18 cellular contexts compared by ENCODE assay signal in genomic region chr2:230685165-230685560, GRCh38. TPM values are rescaled to one million over a fixed set of nuclear protein-coding genes. Genes with fewer than 3 reads are reported as not detected.
DNase-seq lines count a peak whose midpoint lies in the region; ATAC-seq and TF ChIP-seq lines count a peak whose summit lies in the region.
"Had no signal": no experiment of that assay in that cellular context is flagged by ENCODE, and none has a peak within 500 bp of the region (broad histone marks: within the 10 kb centered on the region; RNA-seq: fewer than 3 reads in every experiment).

No MANE protein-coding gene starts in this region.

- H3K9ac ChIP-seq in smooth muscle cell (ENCODE audit: low read depth) = peak overlapping the region; percentile 29

- H3K27ac ChIP-seq in left lung (no peak overlapping the region), smooth muscle cell (ENCODE audit: low read depth) (peak overlapping the region; percentile 71)
- H3K27ac ChIP-seq: Peyer's patch, uterus had no signal

- no peaks in the 10 kb centered on the region for H3K36me3 ChIP-seq in left lung
- H3K36me3 ChIP-seq in smooth muscle cell (ENCODE audit: low read depth) = no peaks in the 10 kb centered on the region
- H3K36me3 ChIP-seq: Peyer's patch, uterus had no signal

- WGBS in smooth muscle cell (ENCODE audit: low lambda C conversion rate) = 13% methylated on average over 6 of the region's 6 CpGs

- DNase-seq in NCI-H2171 treated with DMSO at 0.1 percent for 48 hours (lab: John Stamatoyannopoulos, UW) = peak; percentile 5
- no peak for DNase-seq in NCI-H2171 (lab: John Stamatoyannopoulos, UW)
- no peak for DNase-seq in left lung
- DNase-seq in smooth muscle cell (lab: John Stamatoyannopoulos, UW; ENCODE audit: unreplicated experiment) = no peak
- DNase-seq in occipital lobe (lab: John Stamatoyannopoulos, UW) = no peak
- DNase-seq: activated CD4-positive, alpha-beta T cell treated with anti-CD3 and anti-CD28 coated beads for 4 hours; activated T-cell treated with anti-CD3 and anti-CD28 coated beads for 4 hours; hippocampal formation; KBM-7; naive B cell; NCI-H526 treated with DMSO at 0.1 percent for 48 hours; Peyer's patch; stimulated activated CD4-positive, alpha-beta T cell treated with anti-CD3 and anti-CD28 coated beads, Interleukin-4, amount 100 ng/mL, for 1 hour; T-helper 2 cell; uterus had no signal

- TF ChIP-seq CTCF in left lung (IDR thresholded peaks at IDR 0.05) (no peak), smooth muscle cell (IDR thresholded peaks at IDR 0.05; ENCODE audit: borderline replicate concordance, insufficient read depth, poor library complexity, severe bottlenecking) (no peak)

- no peaks in the 10 kb centered on the region for H4K20me1 ChIP-seq in smooth muscle cell (ENCODE audit: low read depth)

- intact Hi-C loops in left lung (cut with DNase I) = no loop called here

- H2AFZ ChIP-seq in smooth muscle cell (ENCODE audit: low read depth) = peak overlapping the region; percentile 37

- H3K4me3 ChIP-seq in left lung = no peak overlapping the region
- no peak overlapping the region for H3K4me3 ChIP-seq in smooth muscle cell
- H3K4me3 ChIP-seq: Peyer's patch, uterus had no signal

- H3K4me1 ChIP-seq in left lung (peaks cover 0 to 6% of the 10 kb centered on the region in 2 donors), smooth muscle cell (ENCODE audit: low read depth) (peaks cover 10% of the 10 kb centered on the region)
- H3K4me1 ChIP-seq: uterus had no signal

- peak; percentile 33 for ATAC-seq in SK-N-SH treated with all-trans-retinoic acid at 6 μM for 48 hours
- ATAC-seq in left lung = peak; percentile 47
- no peak for ATAC-seq in HG03342 (IDR thresholded peaks at IDR 0.05; ENCODE audit: unreplicated experiment)
- ATAC-seq in GM19463 (IDR thresholded peaks at IDR 0.05; ENCODE audit: unreplicated experiment) = no peak

- H3K27me3 ChIP-seq in left lung (no peaks in the 10 kb centered on the region), smooth muscle cell (ENCODE audit: low read depth) (no peaks in the 10 kb centered on the region)
- H3K27me3 ChIP-seq: Peyer's patch, uterus had no signal

- H3K4me2 ChIP-seq in smooth muscle cell = peak overlapping the region; percentile 23

- H3K9me3 ChIP-seq in left lung (no peaks in the 10 kb centered on the region), smooth muscle cell (replicated peaks; ENCODE audit: low read depth) (no peaks in the 10 kb centered on the region)
- H3K9me3 ChIP-seq: Peyer's patch, uterus had no signal

- peaks cover 4% of the 10 kb centered on the region for H3F3A ChIP-seq in smooth muscle cell (ENCODE audit: low read depth)

- no peaks in the 10 kb centered on the region for H3K79me2 ChIP-seq in smooth muscle cell (ENCODE audit: low read depth)

TF ChIP-seq in SK-N-SH treated with all-trans-retinoic acid at 6 μM for 48 hours, 23 proteins besides CTCF, POLR2A, EP300 and RAD21 (continues in another document):
- TF ChIP-seq ZC3H10 (CRISPR knock-in tag; IDR thresholded peaks at IDR 0.05) (no peak), ZFP30 (CRISPR knock-in tag; IDR thresholded peaks at IDR 0.05) (no peak), SNAI2 (CRISPR knock-in tag; IDR thresholded peaks at IDR 0.05) (no peak), RARB (CRISPR knock-in tag; IDR thresholded peaks at IDR 0.05) (no peak), PPARA (CRISPR knock-in tag; IDR thresholded peaks at IDR 0.05; ENCODE audit: borderline replicate concordance) (no peak), TSHZ2 (CRISPR knock-in tag; IDR thresholded peaks at IDR 0.05) (no peak), OSR1 (CRISPR knock-in tag; IDR thresholded peaks at IDR 0.05) (no peak), ZNF8 (CRISPR knock-in tag; IDR thresholded peaks at IDR 0.05) (no peak), ZFP3 (CRISPR knock-in tag; IDR thresholded peaks at IDR 0.05) (no peak), CSRNP3 (CRISPR knock-in tag; IDR thresholded peaks at IDR 0.05) (no peak), ZNF565 (CRISPR knock-in tag; conservative IDR thresholded peaks at IDR 0.05; ENCODE audit: low read depth) (no peak), GLIS3 (CRISPR knock-in tag; IDR thresholded peaks at IDR 0.05) (no peak), BACH2 (CRISPR knock-in tag; IDR thresholded peaks at IDR 0.05; ENCODE audit: borderline replicate concordance) (no peak), CREB5 (CRISPR knock-in tag; IDR thresholded peaks at IDR 0.05; ENCODE audit: low read depth) (no peak), ARNTL (CRISPR knock-in tag; IDR thresholded peaks at IDR 0.05; ENCODE audit: borderline replicate concordance, low read depth) (no peak), ZNF70 (CRISPR knock-in tag; IDR thresholded peaks at IDR 0.05) (no peak), PATZ1 (CRISPR knock-in tag; IDR thresholded peaks at IDR 0.05; ENCODE audit: borderline replicate concordance) (no peak)

RNA-seq across cellular contexts. Expression of gene CAB39, which starts 27.5 kb away (rescaled TPM):
- 10 to 100 TPM; 67.2 to 86.5 TPM for total RNA-seq in left lung
- total RNA-seq in smooth muscle cell = 62.4 and 62.7 TPM in 2 replicates
- 21.7 and 25.5 TPM in 2 replicates for polyA plus RNA-seq in smooth muscle cell
- total RNA-seq in occipital lobe = 149 TPM

Comparison
In these comparisons a context has a peak if more than half of its experiments do, and no peak if none do; other contexts are left out.
1. ATAC-seq: peak in SK-N-SH treated with all-trans-retinoic acid at 6 μM for 48 hours (single experiment) and left lung (single experiment); none in HG03342 (single experiment) and GM19463 (single experiment).